ENCODE assay signal across 13 cellular contexts in the genomic region with DNA sequence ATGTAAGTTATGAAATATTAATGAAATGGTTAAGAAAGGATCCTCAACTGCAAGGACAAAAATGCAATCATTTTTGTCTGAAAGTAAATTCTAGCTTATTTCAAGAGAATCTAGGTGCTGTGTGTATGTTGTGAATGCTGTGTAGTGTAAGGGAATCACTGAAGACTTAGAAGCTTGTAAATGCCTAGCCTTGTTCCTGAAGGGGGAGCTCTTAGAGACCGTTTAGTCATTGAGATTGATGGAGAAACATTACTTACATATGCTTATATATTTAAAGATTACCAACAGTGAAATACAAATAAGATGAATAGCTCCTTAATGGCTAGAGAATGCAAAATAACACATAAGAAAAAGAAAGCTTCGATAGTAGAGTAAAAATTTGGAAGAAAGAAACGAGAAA.
A peak's percentile ranks its signal among the peaks of the same experiment; 100 is the strongest.
DNase-seq lines count a peak whose midpoint lies in the region; ATAC-seq, FAIRE-seq and TF ChIP-seq lines count a peak whose summit lies in the region.
"Had no signal": no experiment of that assay in that cellular context is flagged by ENCODE, and none has a peak within 500 bp of the region (broad histone marks: within the 10 kb centered on the region; RNA-seq: fewer than 3 reads in every experiment).

No MANE protein-coding gene starts in this region.

- no peaks in the 10 kb centered on the region for H3K9me3 ChIP-seq in Loucy (ENCODE audit: insufficient read depth, low read depth, low read length)
- peaks cover 9% of the 10 kb centered on the region for H3K9me3 ChIP-seq in RWPE2 (ENCODE audit: severe bottlenecking)
- peaks cover 5% of the 10 kb centered on the region for H3K9me3 ChIP-seq in mesenchymal stem cell (ENCODE audit: control insufficient read depth, low read length)
- H3K9me3 ChIP-seq: psoas muscle had no signal

- H2BK12ac ChIP-seq in mesenchymal stem cell (ENCODE audit: low read length in 2 of 2), result no peak overlapping the region

- H3F3A ChIP-seq in Loucy (ENCODE audit: low read depth), result no peaks in the 10 kb centered on the region

- no peak overlapping the region for H3K14ac ChIP-seq in mesenchymal stem cell (ENCODE audit: low read length in 2 of 2)

- FAIRE-seq in GM19239 (lab: Jason Lieb, UNC), result no peak

- TF ChIP-seq CTCF in GM06990 (IDR thresholded peaks at IDR 0.05; ENCODE audit: insufficient read depth, low read length, poor library complexity, severe bottlenecking) (peak; percentile 30), Loucy (conservative IDR thresholded peaks at IDR 0.05; ENCODE audit: low read length) (peak; percentile 35; the same call in 1 of the 2 replicates), RWPE2 (IDR thresholded peaks at IDR 0.05; ENCODE audit: poor library complexity, severe bottlenecking) (peak; percentile 13)

- H3K4me3 ChIP-seq in GM06990 (replicated peaks; ENCODE audit: low read depth, low read length), result no peak overlapping the region
- H3K4me3 ChIP-seq in Loucy (ENCODE audit: low read length, poor library complexity, severe bottlenecking), result no peak overlapping the region
- no peak overlapping the region for H3K4me3 ChIP-seq in RWPE2 (ENCODE audit: severe bottlenecking)
- no peak overlapping the region for H3K4me3 ChIP-seq in mesenchymal stem cell (ENCODE audit: insufficient read depth in 1 of 2, low read depth in 1 of 2, low read length in 2 of 2)
- H3K4me3 ChIP-seq: PC-9, psoas muscle had no signal

- no peak overlapping the region for H2BK120ac ChIP-seq in mesenchymal stem cell (ENCODE audit: low read depth, low read length)

- no CpG with 5 or more reads among the region's 3 CpGs for WGBS in mesenchymal stem cell

- H3K4me2 ChIP-seq in Loucy (ENCODE audit: low read depth, low read length, poor library complexity, severe bottlenecking) (no peak overlapping the region), mesenchymal stem cell (ENCODE audit: low read length, poor library complexity, severe bottlenecking) (no peak overlapping the region)
- H3K4me2 ChIP-seq: PC-9 had no signal

- H3K4ac ChIP-seq in mesenchymal stem cell (ENCODE audit: low read depth in 1 of 2, low read length in 2 of 2), result no peak overlapping the region

- no peaks in the 10 kb centered on the region for H3K79me1 ChIP-seq in mesenchymal stem cell (replicated peaks; ENCODE audit: low read length, poor library complexity, severe bottlenecking)

- no peak for ATAC-seq in RWPE2 (ENCODE audit: low read depth)
- no peak for ATAC-seq in GM21576 (IDR thresholded peaks at IDR 0.05; ENCODE audit: unreplicated experiment)
- ATAC-seq: psoas muscle had no signal

- H2AFZ ChIP-seq in Loucy (ENCODE audit: low read length) (no peak overlapping the region), mesenchymal stem cell (ENCODE audit: low read depth, low read length) (no peak overlapping the region)
- H2AFZ ChIP-seq: PC-9 had no signal

- no peaks in the 10 kb centered on the region for H3K27me3 ChIP-seq in GM06990 (replicated peaks; ENCODE audit: control insufficient read depth, insufficient read depth, low read length)
- no peaks in the 10 kb centered on the region for H3K27me3 ChIP-seq in Loucy (ENCODE audit: insufficient read depth, low read length, poor library complexity, severe bottlenecking)
- H3K27me3 ChIP-seq in RWPE2 (ENCODE audit: insufficient read depth, poor library complexity, severe bottlenecking), result no peaks in the 10 kb centered on the region
- no peaks in the 10 kb centered on the region for H3K27me3 ChIP-seq in mesenchymal stem cell (ENCODE audit: control insufficient read depth in 1 of 2, insufficient read depth in 1 of 2, low read length in 2 of 2)

- H4K20me1 ChIP-seq in Loucy (ENCODE audit: insufficient read depth, low read length, poor library complexity, severe bottlenecking), result no peaks in the 10 kb centered on the region

- no peak overlapping the region for H2AK5ac ChIP-seq in mesenchymal stem cell (ENCODE audit: low read length, severe bottlenecking)

- H3K9me2 ChIP-seq in Loucy (replicated peaks; ENCODE audit: low read depth, low read length), result no peaks in the 10 kb centered on the region

- H4K91ac ChIP-seq in mesenchymal stem cell (ENCODE audit: low read length), result no peak overlapping the region

- DNase-seq in GM06990 (ENCODE audit: extremely low read depth, insufficient read length) (no peak), RWPE2 (ENCODE audit: low spot score) (no peak), mesenchymal stem cell (peak; percentile 35), GM19239 (ENCODE audit: insufficient read length, low spot score) (no peak), hypothalamus (lab: John Stamatoyannopoulos, UW) (no peak)
- no peak for DNase-seq in activated T-cell treated with anti-CD3 and anti-CD28 coated beads, Interleukin-2, amount 50 U/mL, for 1 hour
- DNase-seq: activated CD8-positive, alpha-beta memory T cell treated with anti-CD3 and anti-CD28 coated beads, Interleukin-2, amount 50 U/mL, for 48 hours; amniotic stem cell; NCI-H1436; PC-9; psoas muscle had no signal

- no peak overlapping the region for H3K9ac ChIP-seq in Loucy (ENCODE audit: low read depth, low read length, poor library complexity, severe bottlenecking)
- no peak overlapping the region for H3K9ac ChIP-seq in mesenchymal stem cell (ENCODE audit: low read length)

- H3K4me1 ChIP-seq in Loucy (ENCODE audit: insufficient read depth, low read length, poor library complexity, severe bottlenecking) (no peaks in the 10 kb centered on the region), RWPE2 (ENCODE audit: insufficient read depth, poor library complexity, severe bottlenecking) (no peaks in the 10 kb centered on the region), mesenchymal stem cell (ENCODE audit: control insufficient read depth, insufficient read depth, low read depth, low read length) (no peaks in the 10 kb centered on the region)
- H3K4me1 ChIP-seq: psoas muscle had no signal

- H3K23ac ChIP-seq in mesenchymal stem cell (ENCODE audit: low read length in 2 of 2), result no peak overlapping the region

- H3K18ac ChIP-seq in mesenchymal stem cell (ENCODE audit: low read depth in 1 of 2, low read length in 2 of 2), result no peak overlapping the region

- H3K79me2 ChIP-seq in Loucy (ENCODE audit: insufficient read depth, low read length), result no peaks in the 10 kb centered on the region

- no peak overlapping the region for H2BK5ac ChIP-seq in mesenchymal stem cell (ENCODE audit: low read depth, low read length, poor library complexity, severe bottlenecking)

- H2BK15ac ChIP-seq in mesenchymal stem cell (ENCODE audit: low read depth, poor library complexity, severe bottlenecking), result no peak overlapping the region

- no peaks in the 10 kb centered on the region for H3K36me3 ChIP-seq in GM06990 (ENCODE audit: control insufficient read depth, insufficient read depth, low read length)
- no peaks in the 10 kb centered on the region for H3K36me3 ChIP-seq in Loucy (ENCODE audit: insufficient read depth, low read length)
- no peaks in the 10 kb centered on the region for H3K36me3 ChIP-seq in RWPE2 (ENCODE audit: low read depth)
- H3K36me3 ChIP-seq in mesenchymal stem cell (ENCODE audit: control insufficient read depth in 1 of 2, insufficient read depth in 2 of 2, low read depth in 1 of 2, low read length in 2 of 2), result no peaks in the 10 kb centered on the region

- no peak overlapping the region for H3K27ac ChIP-seq in RWPE2 (ENCODE audit: poor library complexity, severe bottlenecking)
- no peak overlapping the region for H3K27ac ChIP-seq in mesenchymal stem cell (ENCODE audit: low read length, poor library complexity, severe bottlenecking)
- H3K27ac ChIP-seq: PC-9, psoas muscle had no signal

- H4K8ac ChIP-seq in mesenchymal stem cell (ENCODE audit: low read length), result no peak overlapping the region
